In genomic region chr3:59246719-59247401, GRCh38 we compare ENCODE assay signal across 15 cellular contexts.
DNase-seq lines count a peak whose midpoint lies in the region; ATAC-seq lines count a peak whose summit lies in the region.
"Had no signal": no experiment of that assay in that cellular context is flagged by ENCODE, and none has a peak within 500 bp of the region (broad histone marks: within the 10 kb centered on the region; RNA-seq: fewer than 3 reads in every experiment).

No MANE protein-coding gene starts in this region.

- H3K27ac Mint-ChIP-seq in naive B cell: peak overlapping the region in 2 of 6 donors; percentile 35 to 64
- H3K27ac Mint-ChIP-seq: GM23338 had no signal

- H3K36me3 Mint-ChIP-seq in naive B cell: peaks cover 0 to 6% of the 10 kb centered on the region in 2 donors

- H3K27me3 Mint-ChIP-seq in naive B cell: no peaks in the 10 kb centered on the region

- peak overlapping the region in 1 of 8 donors; percentile 23 for H3K4me3 Mint-ChIP-seq in naive B cell
- H3K4me3 Mint-ChIP-seq: GM23338 had no signal

- DNase-seq in naive B cell (no peak), cerebellar nuclear complex (lab: John Stamatoyannopoulos, UW) (no peak), RKO (ENCODE audit: low spot score) (no peak), hypothalamus (lab: John Stamatoyannopoulos, UW) (no peak)
- DNase-seq: activated CD4-positive, alpha-beta T cell treated with anti-CD3 and anti-CD28 coated beads for 4 hours; activated gamma-delta T cell treated with Interleukin-2 at 50 U/mL for 16 hours; foreskin fibroblast; NCI-H1436; pancreas; stimulated activated CD4-positive, alpha-beta T cell treated with anti-CD3 and anti-CD28 coated beads, Interleukin-2, amount 100 ng/mL, for 48 hours had no signal

- ATAC-seq in GM18498 (IDR thresholded peaks at IDR 0.05; ENCODE audit: unreplicated experiment) (peak; percentile 54), GM21423 (IDR thresholded peaks at IDR 0.05; ENCODE audit: unreplicated experiment) (peak; percentile 56), HG03469 (IDR thresholded peaks at IDR 0.05; ENCODE audit: unreplicated experiment) (peak; percentile 53), naive B cell (ENCODE audit: low read depth in 2 of 2) (peak; percentile 78 to 83), HG02798 (IDR thresholded peaks at IDR 0.05; ENCODE audit: poor library complexity, unreplicated experiment) (no peak)
- ATAC-seq: GM23338, pancreas had no signal

- peaks cover 5 to 35% (median 9%) of the 10 kb centered on the region in 7 donors for H3K9me3 Mint-ChIP-seq in naive B cell
- H3K9me3 Mint-ChIP-seq: GM23338 had no signal

- H3K4me1 Mint-ChIP-seq in naive B cell: peaks cover 13 to 17% (median 13%) of the 10 kb centered on the region in 3 donors
